In the genomic region with DNA sequence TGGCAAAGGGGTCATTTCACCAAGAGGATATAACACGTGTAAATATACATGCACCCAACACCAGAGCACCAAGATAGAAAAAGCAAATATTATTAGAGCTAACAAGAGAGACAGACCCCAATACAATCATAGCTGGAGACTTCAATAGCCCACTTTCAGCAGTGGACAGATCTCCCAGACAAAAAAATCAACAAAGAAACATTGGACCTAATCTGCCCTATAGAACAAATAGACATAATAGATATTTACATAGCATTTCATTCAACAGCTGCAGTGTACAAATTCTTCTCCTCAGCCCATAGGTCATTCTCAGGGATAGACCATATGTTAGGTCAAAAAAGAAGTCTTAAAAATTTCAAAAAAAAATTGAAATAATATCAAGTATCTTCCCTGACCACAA, we compare ENCODE assay signal across 24 cellular contexts.
"Had no signal": no experiment of that assay in that cellular context is flagged by ENCODE, and none has a peak within 500 bp of the region (broad histone marks: within the 10 kb centered on the region; RNA-seq: fewer than 3 reads in every experiment).

No MANE protein-coding gene starts in this region.

- H3K9me3 ChIP-seq: colonic mucosa had no signal

- H3K4me1 ChIP-seq: colonic mucosa, left lung had no signal

- FAIRE-seq: keratinocyte had no signal

- H3K4me3 ChIP-seq: colonic mucosa, esophagus squamous epithelium, gastrocnemius medialis, heart right ventricle, left lung, lower lobe of right lung, mucosa of descending colon had no signal

- ATAC-seq: effector memory CD8-positive, alpha-beta T cell; esophagus mucosa; gastrocnemius medialis; heart right ventricle; left cardiac atrium; left lung; left ventricle myocardium superior; lower lobe of right lung; mucosa of descending colon had no signal

- DNase-seq: colonic mucosa; cortex of kidney; effector CD8-positive, alpha-beta T cell; effector memory CD8-positive, alpha-beta T cell; endodermal cell; erythroblast; esophagus squamous epithelium; foreskin fibroblast; foreskin melanocyte; gastrocnemius medialis; glutamatergic neuron; head of caudate nucleus; heart right ventricle; hippocampal formation; left cardiac atrium; left lung; left ventricle myocardium superior; lower lobe of right lung; mesenchymal stem cell; mucosa of descending colon; naive B cell had no signal

- H3K27ac ChIP-seq: colonic mucosa, epithelial cell of prostate, esophagus squamous epithelium, gastrocnemius medialis, heart right ventricle, left lung, lower lobe of right lung had no signal

- H3K27me3 ChIP-seq: colonic mucosa, gastrocnemius medialis, heart right ventricle, left lung had no signal

- H3K36me3 ChIP-seq: colonic mucosa, gastrocnemius medialis, heart right ventricle, left lung, lower lobe of right lung had no signal
